24 cellular contexts compared by ENCODE assay signal in the genomic region with DNA sequence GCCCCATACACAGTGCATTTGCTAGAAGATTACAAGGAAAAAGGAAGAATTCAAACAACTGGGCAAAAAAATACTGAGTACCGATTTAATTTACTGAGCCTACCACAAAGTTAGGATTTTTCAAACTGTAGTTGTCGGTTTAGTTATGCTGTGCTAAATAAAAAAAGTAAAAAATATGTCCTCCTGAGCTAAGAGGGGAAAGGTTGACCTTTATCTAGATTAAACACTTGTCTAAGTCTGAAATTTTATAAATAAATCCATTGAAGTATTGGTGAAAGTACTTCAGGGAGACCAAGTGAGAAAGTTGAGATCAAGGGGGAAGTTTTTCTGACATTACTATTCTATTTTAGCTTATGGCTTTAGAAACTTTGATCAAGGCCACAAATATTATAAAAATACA.
"Had no signal": no experiment of that assay in that cellular context is flagged by ENCODE, and none has a peak within 500 bp of the region (broad histone marks: within the 10 kb centered on the region; RNA-seq: fewer than 3 reads in every experiment).

No MANE protein-coding gene starts in this region.

- H3K27me3 Mint-ChIP-seq: dendritic cell treated with granulocyte-macrophage colony-stimulating factor and Interleukin-4, amounts not matched to agents 40 ng/mL and 50 ng/mL, for 4 days had no signal

- H3K36me3 ChIP-seq: colonic mucosa, esophagus muscularis mucosa, esophagus squamous epithelium, gastrocnemius medialis, gastroesophageal sphincter, heart left ventricle, heart right ventricle had no signal

- H3K4me3 Mint-ChIP-seq: dendritic cell treated with granulocyte-macrophage colony-stimulating factor and Interleukin-4, amounts not matched to agents 40 ng/mL and 50 ng/mL, for 4 days; endodermal cell had no signal

- H3K4me3 ChIP-seq: colonic mucosa, coronary artery, dorsolateral prefrontal cortex, esophagus muscularis mucosa, esophagus squamous epithelium, gastrocnemius medialis, gastroesophageal sphincter, heart left ventricle, heart right ventricle had no signal

- H3K27me3 ChIP-seq: colonic mucosa, dorsolateral prefrontal cortex, esophagus muscularis mucosa, esophagus squamous epithelium, foreskin keratinocyte, gastrocnemius medialis, gastroesophageal sphincter, heart left ventricle, heart right ventricle had no signal

- H3K9me3 Mint-ChIP-seq: dendritic cell treated with granulocyte-macrophage colony-stimulating factor and Interleukin-4, amounts not matched to agents 40 ng/mL and 50 ng/mL, for 4 days; endodermal cell had no signal

- DNase-seq: colonic mucosa; cortex of kidney; dermis blood vessel endothelial cell; dorsolateral prefrontal cortex; effector CD4-positive, alpha-beta T cell; effector CD8-positive, alpha-beta T cell; effector memory CD4-positive, alpha-beta T cell; endodermal cell; erythroblast; esophagus squamous epithelium; foreskin fibroblast; foreskin keratinocyte; foreskin melanocyte; gastrocnemius medialis; glutamatergic neuron; head of caudate nucleus; heart left ventricle; heart right ventricle had no signal

- ATAC-seq: esophagus mucosa, foreskin keratinocyte, gastrocnemius medialis, gastroesophageal sphincter, heart left ventricle, heart right ventricle had no signal

- H3K27ac ChIP-seq: colonic mucosa, coronary artery, dorsolateral prefrontal cortex, epithelial cell of prostate, esophagus muscularis mucosa, esophagus squamous epithelium, foreskin keratinocyte, gastrocnemius medialis, gastroesophageal sphincter, heart left ventricle, heart right ventricle had no signal

- H3K9me3 ChIP-seq: colonic mucosa, esophagus muscularis mucosa, esophagus squamous epithelium, gastrocnemius medialis, gastroesophageal sphincter, heart left ventricle, heart right ventricle had no signal

- H3K4me1 ChIP-seq: colonic mucosa, esophagus squamous epithelium, gastrocnemius medialis, gastroesophageal sphincter had no signal

- H3K27ac Mint-ChIP-seq: dendritic cell treated with granulocyte-macrophage colony-stimulating factor and Interleukin-4, amounts not matched to agents 40 ng/mL and 50 ng/mL, for 4 days; endodermal cell had no signal
